ENCODE assay signal across 9 cellular contexts in genomic region chr17:8382052-8382879, GRCh38. TPM values are rescaled to one million over a fixed set of nuclear protein-coding genes. Genes with fewer than 3 reads are reported as not detected.
A peak's percentile ranks its signal among the peaks of the same experiment; 100 is the strongest.
DNase-seq lines count a peak whose midpoint lies in the region; ATAC-seq and TF ChIP-seq lines count a peak whose summit lies in the region.
"Had no signal": no experiment of that assay in that cellular context is flagged by ENCODE, and none has a peak within 500 bp of the region (broad histone marks: within the 10 kb centered on the region; RNA-seq: fewer than 3 reads in every experiment).

No MANE protein-coding gene starts in this region.

- no peaks in the 10 kb centered on the region for H3K27me3 Mint-ChIP-seq in type B pancreatic cell

- DNase-seq in left ventricle myocardium inferior (no peak), cardiac septum (ENCODE audit: low spot score) (no peak), adipocyte (ENCODE audit: low read depth) (peak; percentile 38), left kidney (ENCODE audit: low read depth, low spot score) (peak; percentile 50), type B pancreatic cell (ENCODE audit: extremely low spot score, unreplicated experiment) (no peak), C1 segment of cervical spinal cord (lab: John Stamatoyannopoulos, UW) (no peak)

- H3K9me3 Mint-ChIP-seq in type B pancreatic cell = no peaks in the 10 kb centered on the region

- H3K27me3 ChIP-seq in left ventricle myocardium inferior (ENCODE audit: low read depth) = no peaks in the 10 kb centered on the region
- H3K27me3 ChIP-seq in adipocyte (replicated peaks; ENCODE audit: control insufficient read depth, insufficient read depth, low read length) = no peaks in the 10 kb centered on the region

- no peak for ATAC-seq in GM18861 (IDR thresholded peaks at IDR 0.05; ENCODE audit: unreplicated experiment)
- no peak for ATAC-seq in GM19324 (IDR thresholded peaks at IDR 0.05; ENCODE audit: low FRiP score, unreplicated experiment)

- H3K27ac ChIP-seq in left ventricle myocardium inferior (replicated peaks) = peak overlapping the region; percentile 88

- H3K4me1 ChIP-seq in left ventricle myocardium inferior = peaks cover 58% of the 10 kb centered on the region
- peaks cover 41% of the 10 kb centered on the region for H3K4me1 ChIP-seq in adipocyte (ENCODE audit: control insufficient read depth, insufficient read depth, low read length)

- H3K4me1 Mint-ChIP-seq in type B pancreatic cell (ENCODE audit: unreplicated experiment) = peaks cover 32% of the 10 kb centered on the region

- H3K36me3 ChIP-seq in left ventricle myocardium inferior (peaks cover 48% of the 10 kb centered on the region), adipocyte (ENCODE audit: control insufficient read depth, insufficient read depth, low read length, severe bottlenecking) (peaks cover 47% of the 10 kb centered on the region)

- TF ChIP-seq CTCF in left ventricle myocardium inferior (IDR thresholded peaks at IDR 0.05; ENCODE audit: borderline replicate concordance) (no peak), type B pancreatic cell (conservative IDR thresholded peaks at IDR 0.05) (no peak)

- peak overlapping the region; percentile 98 for H3K27ac Mint-ChIP-seq in type B pancreatic cell

- peaks cover 28% of the 10 kb centered on the region for H3K36me3 Mint-ChIP-seq in type B pancreatic cell

- H3K9ac ChIP-seq in adipocyte (ENCODE audit: low read length) = peak overlapping the region; percentile 99

- peak overlapping the region; percentile 96 for H3K4me3 Mint-ChIP-seq in type B pancreatic cell

- H3K4me3 ChIP-seq in left ventricle myocardium inferior (peak overlapping the region; percentile 96), adipocyte (ENCODE audit: low read length) (peak overlapping the region; percentile 100)

- intact Hi-C loops in left ventricle myocardium inferior (cut with micrococcal nuclease) = no loop called here
- intact Hi-C loops in cardiac septum (cut with DNase I) = loop anchor here (5.0 to 10.0 kb wide), 2 partner anchors 55 to 363 kb away; partner anchors contain the start of genes CCDC42 and NDEL1

- H3K9me3 ChIP-seq in left ventricle myocardium inferior (replicated peaks) (no peaks in the 10 kb centered on the region), adipocyte (ENCODE audit: control insufficient read depth, low read length) (no peaks in the 10 kb centered on the region)

RNA-seq across cellular contexts. Expression of gene RPL26, which starts 0.7 kb away (rescaled TPM):
- total RNA-seq in left ventricle myocardium inferior = 960 TPM
- total RNA-seq in cardiac septum = 727 TPM
- 2,046 and 2,187 TPM in 2 replicates for total RNA-seq in type B pancreatic cell (ENCODE audit: low replicate concordance)

RNA-seq across cellular contexts. Expression of gene RNF222, which starts 15.4 kb away (rescaled TPM):
- total RNA-seq in left ventricle myocardium inferior (not detected), cardiac septum (not detected), type B pancreatic cell (ENCODE audit: low replicate concordance) (0.24 and 1.1 TPM in 2 replicates)
- total RNA-seq: pulmonary artery endothelial cell had no signal

RNA-seq across cellular contexts. Expression of gene ODF4, which starts 42.6 kb away (rescaled TPM):
- total RNA-seq in left ventricle myocardium inferior = not detected
- not detected for total RNA-seq in cardiac septum
- total RNA-seq in type B pancreatic cell (ENCODE audit: low replicate concordance) = not detected in 2 replicates
- total RNA-seq: pulmonary artery endothelial cell had no signal

RNA-seq across cellular contexts. Expression of gene NDEL1, which starts 53.4 kb away (rescaled TPM):
- total RNA-seq in left ventricle myocardium inferior (25.0 TPM), cardiac septum (42.0 TPM), type B pancreatic cell (ENCODE audit: low replicate concordance) (51.4 and 77.9 TPM in 2 replicates)

Comparison
In these comparisons a context has a peak if more than half of its experiments do, and no peak if none do; other contexts are left out.
1. DNase-seq: peak in adipocyte (single experiment) and left kidney (single experiment); none in left ventricle myocardium inferior (single experiment), cardiac septum (single experiment), type B pancreatic cell (single experiment) and C1 segment of cervical spinal cord (0 of 14).